19 cellular contexts compared by ENCODE assay signal in genomic region chr2:131827481-131828163, GRCh38.
A peak's percentile ranks its signal among the peaks of the same experiment; 100 is the strongest.
DNase-seq lines count a peak whose midpoint lies in the region; ATAC-seq and TF ChIP-seq lines count a peak whose summit lies in the region.
"Had no signal": no experiment of that assay in that cellular context is flagged by ENCODE, and none has a peak within 500 bp of the region (broad histone marks: within the 10 kb centered on the region; RNA-seq: fewer than 3 reads in every experiment).

No MANE protein-coding gene starts in this region.

- intact Hi-C loops in posterior vena cava (cut with DNase I) = no loop called here

- DNase-seq in AG20443 (ENCODE audit: low spot score) = peak; percentile 2
- DNase-seq in GM10266 (ENCODE audit: extremely low spot score) = peak; percentile 5
- peak; percentile 13 for DNase-seq in iPS-NIHi11 (ENCODE audit: low spot score)
- DNase-seq in posterior vena cava (ENCODE audit: low spot score) = peak; percentile 60
- no peak for DNase-seq in activated CD8-positive, alpha-beta memory T cell treated with anti-CD3 and anti-CD28 coated beads for 24 hours
- no peak for DNase-seq in WERI-Rb-1
- DNase-seq: 8988T; ACHN; CD4-positive, alpha-beta T cell; CD8-positive, alpha-beta memory T cell; DMS 273 treated with DMSO at 0.1 percent for 48 hours; DMS79; EL; GDM1; H9 had no signal

- H3K4me3 ChIP-seq in WERI-Rb-1 (ENCODE audit: low read depth, low read length) = no peak overlapping the region
- H3K4me3 ChIP-seq: A549 had no signal

- no peak for ATAC-seq in GM21619 (IDR thresholded peaks at IDR 0.05; ENCODE audit: unreplicated experiment)
- ATAC-seq: A549, HCT116 had no signal

- no peak overlapping the region for H3K27ac ChIP-seq in WERI-Rb-1
- H3K27ac ChIP-seq: A549, C4-2B had no signal

- H3K27me3 ChIP-seq in WERI-Rb-1 (ENCODE audit: insufficient read depth, low read depth, severe bottlenecking) = no peaks in the 10 kb centered on the region

- no peak for TF ChIP-seq CTCF in GM10266 (IDR thresholded peaks at IDR 0.05; ENCODE audit: control insufficient read depth, insufficient read depth, low read depth, missing control alignments)
- no peak for TF ChIP-seq CTCF in WERI-Rb-1 (IDR thresholded peaks at IDR 0.05; ENCODE audit: low read depth, low read length)

- H3K9me3 ChIP-seq in WERI-Rb-1 (ENCODE audit: severe bottlenecking) = no peaks in the 10 kb centered on the region
- H3K9me3 ChIP-seq: A549 had no signal

- no peaks in the 10 kb centered on the region for H3K36me3 ChIP-seq in WERI-Rb-1

Comparison
In these comparisons a context has a peak if more than half of its experiments do, and no peak if none do; other contexts are left out.
1. DNase-seq: peak in AG20443 (single experiment), GM10266 (single experiment), iPS-NIHi11 (single experiment) and posterior vena cava (single experiment); none in activated CD8-positive, alpha-beta memory T cell treated with anti-CD3 and anti-CD28 coated beads for 24 hours (single experiment) and WERI-Rb-1 (single experiment).